ENCODE assay signal across 8 cellular contexts in the genomic region with DNA sequence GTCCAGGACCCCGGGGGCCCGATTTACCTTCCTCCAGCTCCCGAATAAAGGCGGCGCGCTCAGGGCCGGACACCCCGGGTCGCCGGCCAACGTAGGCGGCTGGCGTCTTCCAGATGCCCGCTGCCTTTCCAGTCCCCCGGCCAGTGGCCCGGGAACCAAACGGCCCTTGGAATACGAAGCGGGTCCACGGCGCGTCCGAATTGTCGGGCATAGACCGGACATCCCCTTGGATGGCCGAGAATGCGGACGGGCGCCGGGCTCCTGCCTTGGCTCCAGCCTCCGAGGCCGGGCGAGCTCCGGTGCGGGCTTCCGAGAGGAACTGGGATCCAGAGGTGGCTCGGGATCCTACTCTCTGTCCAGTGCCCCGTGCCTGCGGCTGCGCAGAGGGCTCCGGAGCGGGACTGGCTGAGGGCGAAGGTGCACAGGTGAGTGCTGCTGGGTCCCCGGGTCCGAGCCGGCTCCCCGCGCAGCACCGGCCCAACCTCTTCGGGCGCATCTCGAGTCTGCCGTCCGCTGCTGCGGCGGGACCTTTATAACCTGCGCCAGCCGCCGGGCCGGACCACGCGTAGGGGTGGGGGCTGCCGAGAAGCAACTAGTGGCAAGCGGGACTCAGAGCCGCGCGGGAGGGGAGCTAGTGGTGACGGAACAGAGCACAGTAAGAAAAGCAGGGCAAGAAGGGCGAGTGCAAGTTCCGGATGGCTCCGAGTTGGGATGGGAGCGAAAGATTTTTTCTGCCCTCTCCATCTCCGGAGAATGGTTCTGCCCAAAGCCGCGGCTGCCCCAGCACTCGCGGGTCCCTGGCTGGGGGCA. TPM values are rescaled to one million over a fixed set of nuclear protein-coding genes. Genes with fewer than 3 reads are reported as not detected.
A peak's percentile ranks its signal among the peaks of the same experiment; 100 is the strongest.
DNase-seq lines count a peak whose midpoint lies in the region; ATAC-seq and TF ChIP-seq lines count a peak whose summit lies in the region.

A gene with protein sequence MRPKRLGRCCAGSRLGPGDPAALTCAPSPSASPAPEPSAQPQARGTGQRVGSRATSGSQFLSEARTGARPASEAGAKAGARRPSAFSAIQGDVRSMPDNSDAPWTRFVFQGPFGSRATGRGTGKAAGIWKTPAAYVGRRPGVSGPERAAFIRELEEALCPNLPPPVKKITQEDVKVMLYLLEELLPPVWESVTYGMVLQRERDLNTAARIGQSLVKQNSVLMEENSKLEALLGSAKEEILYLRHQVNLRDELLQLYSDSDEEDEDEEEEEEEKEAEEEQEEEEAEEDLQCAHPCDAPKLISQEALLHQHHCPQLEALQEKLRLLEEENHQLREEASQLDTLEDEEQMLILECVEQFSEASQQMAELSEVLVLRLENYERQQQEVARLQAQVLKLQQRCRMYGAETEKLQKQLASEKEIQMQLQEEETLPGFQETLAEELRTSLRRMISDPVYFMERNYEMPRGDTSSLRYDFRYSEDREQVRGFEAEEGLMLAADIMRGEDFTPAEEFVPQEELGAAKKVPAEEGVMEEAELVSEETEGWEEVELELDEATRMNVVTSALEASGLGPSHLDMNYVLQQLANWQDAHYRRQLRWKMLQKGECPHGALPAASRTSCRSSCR (minus strand): TSS at position 505 of the 810 bp plus-strand sequence. CDS start 9 bp downstream, at position 496.

- H3K27ac Mint-ChIP-seq in T-helper 2 cell treated with Interferon-gamma antibody and Interleukin-4, amounts not matched to agents 5 μg/mL and 100 μg/mL, for 36 hours: no peak within 1 kb of the TSS

- no peaks in the 10 kb centered on the region for H3K36me3 Mint-ChIP-seq in T-helper 2 cell treated with Interferon-gamma antibody and Interleukin-4, amounts not matched to agents 5 μg/mL and 100 μg/mL, for 36 hours (ENCODE audit: low read depth)

- H3K9me3 Mint-ChIP-seq in T-helper 2 cell treated with Interferon-gamma antibody and Interleukin-4, amounts not matched to agents 5 μg/mL and 100 μg/mL, for 36 hours: no peaks in the 10 kb centered on the region

- H3K27me3 Mint-ChIP-seq in T-helper 2 cell treated with Interferon-gamma antibody and Interleukin-4, amounts not matched to agents 5 μg/mL and 100 μg/mL, for 36 hours (ENCODE audit: low read depth): peaks cover 63% of the 10 kb centered on the region

- peak within 1 kb of the TSS; percentile 57 for H3K4me3 Mint-ChIP-seq in T-helper 2 cell treated with Interferon-gamma antibody and Interleukin-4, amounts not matched to agents 5 μg/mL and 100 μg/mL, for 36 hours

- peak; percentile 29 for DNase-seq in activated CD4-positive, alpha-beta T cell treated with anti-CD3 and anti-CD28 coated beads for 48 hours
- no peak for DNase-seq in activated CD4-positive, alpha-beta T cell treated with anti-CD3 and anti-CD28 coated beads for 1 hour
- DNase-seq in T-helper 2 cell treated with Interferon-gamma antibody and Interleukin-4, amounts not matched to agents 5 μg/mL and 100 μg/mL, for 36 hours (ENCODE audit: low spot score): no peak
- no peak for DNase-seq in epithelial cell of proximal tubule (ENCODE audit: low read depth)
- DNase-seq in myocyte (ENCODE audit: low read depth): peak; percentile 6
- no peak for DNase-seq in epidermal melanocyte (ENCODE audit: insufficient read length, low spot score)
- DNase-seq in GM10266 (ENCODE audit: extremely low spot score): no peak

- H3K4me1 Mint-ChIP-seq in T-helper 2 cell treated with Interferon-gamma antibody and Interleukin-4, amounts not matched to agents 5 μg/mL and 100 μg/mL, for 36 hours (ENCODE audit: low read depth): peaks cover 1% of the 10 kb centered on the region

- ATAC-seq in GM19463 (IDR thresholded peaks at IDR 0.05; ENCODE audit: unreplicated experiment): no peak

- peak within 1 kb of the TSS; percentile 55 for H3K4me3 ChIP-seq in epithelial cell of proximal tubule (ENCODE audit: low read depth, low read length)

- TF ChIP-seq CTCF in epithelial cell of proximal tubule (conservative IDR thresholded peaks at IDR 0.05; ENCODE audit: low read depth, low read length) (no peak), GM10266 (IDR thresholded peaks at IDR 0.05; ENCODE audit: control insufficient read depth, insufficient read depth, low read depth, missing control alignments) (no peak)

RNA-seq across cellular contexts. Expression of the gene that starts here (rescaled TPM):
- total RNA-seq in epithelial cell of proximal tubule (0.06 and 0.14 TPM in 2 replicates), myocyte (0.16 TPM in 1 of 2 replicates, not detected in the other)
- polyA plus RNA-seq in myocyte (2012): 0.01 TPM

Comparison
In these comparisons a context has a peak if more than half of its experiments do, and no peak if none do; other contexts are left out.
1. Peak in DNase-seq in myocyte; RNA of the gene not detected or under 1 TPM.